ENCODE assay signal across 2 cellular contexts in genomic region chr1:111192643-111193519, GRCh38.
TF ChIP-seq lines count a peak whose summit lies in the region.

No MANE protein-coding gene starts in this region.

TF ChIP-seq in liver, 16 proteins besides CTCF, POLR2A, EP300 and RAD21:
- TF ChIP-seq NR2F2 (IDR thresholded peaks at IDR 0.05) = peak; percentile 81
- TF ChIP-seq, protein P1, sequence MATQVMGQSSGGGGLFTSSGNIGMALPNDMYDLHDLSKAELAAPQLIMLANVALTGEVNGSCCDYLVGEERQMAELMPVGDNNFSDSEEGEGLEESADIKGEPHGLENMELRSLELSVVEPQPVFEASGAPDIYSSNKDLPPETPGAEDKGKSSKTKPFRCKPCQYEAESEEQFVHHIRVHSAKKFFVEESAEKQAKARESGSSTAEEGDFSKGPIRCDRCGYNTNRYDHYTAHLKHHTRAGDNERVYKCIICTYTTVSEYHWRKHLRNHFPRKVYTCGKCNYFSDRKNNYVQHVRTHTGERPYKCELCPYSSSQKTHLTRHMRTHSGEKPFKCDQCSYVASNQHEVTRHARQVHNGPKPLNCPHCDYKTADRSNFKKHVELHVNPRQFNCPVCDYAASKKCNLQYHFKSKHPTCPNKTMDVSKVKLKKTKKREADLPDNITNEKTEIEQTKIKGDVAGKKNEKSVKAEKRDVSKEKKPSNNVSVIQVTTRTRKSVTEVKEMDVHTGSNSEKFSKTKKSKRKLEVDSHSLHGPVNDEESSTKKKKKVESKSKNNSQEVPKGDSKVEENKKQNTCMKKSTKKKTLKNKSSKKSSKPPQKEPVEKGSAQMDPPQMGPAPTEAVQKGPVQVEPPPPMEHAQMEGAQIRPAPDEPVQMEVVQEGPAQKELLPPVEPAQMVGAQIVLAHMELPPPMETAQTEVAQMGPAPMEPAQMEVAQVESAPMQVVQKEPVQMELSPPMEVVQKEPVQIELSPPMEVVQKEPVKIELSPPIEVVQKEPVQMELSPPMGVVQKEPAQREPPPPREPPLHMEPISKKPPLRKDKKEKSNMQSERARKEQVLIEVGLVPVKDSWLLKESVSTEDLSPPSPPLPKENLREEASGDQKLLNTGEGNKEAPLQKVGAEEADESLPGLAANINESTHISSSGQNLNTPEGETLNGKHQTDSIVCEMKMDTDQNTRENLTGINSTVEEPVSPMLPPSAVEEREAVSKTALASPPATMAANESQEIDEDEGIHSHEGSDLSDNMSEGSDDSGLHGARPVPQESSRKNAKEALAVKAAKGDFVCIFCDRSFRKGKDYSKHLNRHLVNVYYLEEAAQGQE (IDR thresholded peaks at IDR 0.05) = no peak

TF ChIP-seq in HepG2, 621 proteins besides CTCF, POLR2A, EP300 and RAD21:
- TF ChIP-seq, protein P2, sequence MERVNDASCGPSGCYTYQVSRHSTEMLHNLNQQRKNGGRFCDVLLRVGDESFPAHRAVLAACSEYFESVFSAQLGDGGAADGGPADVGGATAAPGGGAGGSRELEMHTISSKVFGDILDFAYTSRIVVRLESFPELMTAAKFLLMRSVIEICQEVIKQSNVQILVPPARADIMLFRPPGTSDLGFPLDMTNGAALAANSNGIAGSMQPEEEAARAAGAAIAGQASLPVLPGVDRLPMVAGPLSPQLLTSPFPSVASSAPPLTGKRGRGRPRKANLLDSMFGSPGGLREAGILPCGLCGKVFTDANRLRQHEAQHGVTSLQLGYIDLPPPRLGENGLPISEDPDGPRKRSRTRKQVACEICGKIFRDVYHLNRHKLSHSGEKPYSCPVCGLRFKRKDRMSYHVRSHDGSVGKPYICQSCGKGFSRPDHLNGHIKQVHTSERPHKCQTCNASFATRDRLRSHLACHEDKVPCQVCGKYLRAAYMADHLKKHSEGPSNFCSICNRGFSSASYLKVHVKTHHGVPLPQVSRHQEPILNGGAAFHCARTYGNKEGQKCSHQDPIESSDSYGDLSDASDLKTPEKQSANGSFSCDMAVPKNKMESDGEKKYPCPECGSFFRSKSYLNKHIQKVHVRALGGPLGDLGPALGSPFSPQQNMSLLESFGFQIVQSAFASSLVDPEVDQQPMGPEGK (CRISPR knock-in tag; IDR thresholded peaks at IDR 0.05) = no peak
- TF ChIP-seq NR3C1 (CRISPR knock-in tag; IDR thresholded peaks at IDR 0.05) (no peak), HNRNPK (IDR thresholded peaks at IDR 0.05; ENCODE audit: low read depth, low read length, poor library complexity, severe bottlenecking) (no peak), ZNF83 (CRISPR knock-in tag; IDR thresholded peaks at IDR 0.05; ENCODE audit: borderline replicate concordance) (no peak), DMTF1 (CRISPR knock-in tag; IDR thresholded peaks at IDR 0.05) (no peak), ARID2 (CRISPR knock-in tag; IDR thresholded peaks at IDR 0.05; ENCODE audit: borderline replicate concordance) (no peak)
